Comparison of ENCODE assay signal across 1 cellular context in the genomic region with DNA sequence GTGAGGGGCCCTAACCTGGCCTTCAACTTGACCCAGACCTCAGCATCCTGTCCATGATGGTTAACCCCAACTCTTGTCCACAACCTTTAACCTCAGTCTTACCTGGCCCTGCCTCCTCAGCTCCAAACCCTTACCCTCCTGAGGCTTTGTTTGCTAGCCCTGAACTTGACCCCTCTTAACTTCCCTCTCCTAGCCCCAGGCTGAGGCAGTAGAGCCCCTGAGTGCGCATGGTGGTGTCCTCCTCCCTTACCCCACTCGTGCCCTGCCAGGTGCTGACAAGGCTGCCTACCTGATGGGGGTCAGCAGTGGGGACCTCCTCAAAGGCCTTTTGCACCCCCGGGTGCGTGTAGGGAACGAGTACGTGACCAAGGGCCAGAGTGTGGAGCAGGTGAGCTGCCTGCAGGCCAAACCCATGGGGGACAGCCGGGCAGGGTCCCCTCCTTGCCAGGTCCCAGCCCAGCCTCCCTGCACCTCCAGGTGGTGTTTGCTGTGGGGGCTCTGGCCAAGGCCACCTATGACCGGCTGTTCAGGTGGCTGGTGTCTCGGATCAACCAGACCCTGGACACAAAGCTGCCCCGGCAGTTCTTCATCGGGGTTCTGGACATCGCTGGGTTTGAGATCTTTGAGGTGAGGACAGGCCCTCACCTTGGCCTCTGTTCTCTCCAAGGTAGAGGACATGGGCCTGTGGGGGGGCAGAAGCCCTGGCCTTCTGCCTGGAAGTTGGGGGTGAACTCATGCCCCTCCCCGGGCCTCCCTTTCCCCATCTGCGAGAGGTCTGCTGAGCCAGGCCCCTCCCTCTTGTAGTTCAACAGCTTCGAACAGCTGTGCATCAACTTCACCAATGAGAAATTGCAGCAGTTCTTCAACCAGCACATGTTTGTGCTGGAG.
TF ChIP-seq lines count a peak whose summit lies in the region.

No MANE protein-coding gene starts in this region.

TF ChIP-seq in HepG2, 621 proteins besides CTCF, POLR2A, EP300 and RAD21 (continued from another document):
- TF ChIP-seq, protein P1, sequence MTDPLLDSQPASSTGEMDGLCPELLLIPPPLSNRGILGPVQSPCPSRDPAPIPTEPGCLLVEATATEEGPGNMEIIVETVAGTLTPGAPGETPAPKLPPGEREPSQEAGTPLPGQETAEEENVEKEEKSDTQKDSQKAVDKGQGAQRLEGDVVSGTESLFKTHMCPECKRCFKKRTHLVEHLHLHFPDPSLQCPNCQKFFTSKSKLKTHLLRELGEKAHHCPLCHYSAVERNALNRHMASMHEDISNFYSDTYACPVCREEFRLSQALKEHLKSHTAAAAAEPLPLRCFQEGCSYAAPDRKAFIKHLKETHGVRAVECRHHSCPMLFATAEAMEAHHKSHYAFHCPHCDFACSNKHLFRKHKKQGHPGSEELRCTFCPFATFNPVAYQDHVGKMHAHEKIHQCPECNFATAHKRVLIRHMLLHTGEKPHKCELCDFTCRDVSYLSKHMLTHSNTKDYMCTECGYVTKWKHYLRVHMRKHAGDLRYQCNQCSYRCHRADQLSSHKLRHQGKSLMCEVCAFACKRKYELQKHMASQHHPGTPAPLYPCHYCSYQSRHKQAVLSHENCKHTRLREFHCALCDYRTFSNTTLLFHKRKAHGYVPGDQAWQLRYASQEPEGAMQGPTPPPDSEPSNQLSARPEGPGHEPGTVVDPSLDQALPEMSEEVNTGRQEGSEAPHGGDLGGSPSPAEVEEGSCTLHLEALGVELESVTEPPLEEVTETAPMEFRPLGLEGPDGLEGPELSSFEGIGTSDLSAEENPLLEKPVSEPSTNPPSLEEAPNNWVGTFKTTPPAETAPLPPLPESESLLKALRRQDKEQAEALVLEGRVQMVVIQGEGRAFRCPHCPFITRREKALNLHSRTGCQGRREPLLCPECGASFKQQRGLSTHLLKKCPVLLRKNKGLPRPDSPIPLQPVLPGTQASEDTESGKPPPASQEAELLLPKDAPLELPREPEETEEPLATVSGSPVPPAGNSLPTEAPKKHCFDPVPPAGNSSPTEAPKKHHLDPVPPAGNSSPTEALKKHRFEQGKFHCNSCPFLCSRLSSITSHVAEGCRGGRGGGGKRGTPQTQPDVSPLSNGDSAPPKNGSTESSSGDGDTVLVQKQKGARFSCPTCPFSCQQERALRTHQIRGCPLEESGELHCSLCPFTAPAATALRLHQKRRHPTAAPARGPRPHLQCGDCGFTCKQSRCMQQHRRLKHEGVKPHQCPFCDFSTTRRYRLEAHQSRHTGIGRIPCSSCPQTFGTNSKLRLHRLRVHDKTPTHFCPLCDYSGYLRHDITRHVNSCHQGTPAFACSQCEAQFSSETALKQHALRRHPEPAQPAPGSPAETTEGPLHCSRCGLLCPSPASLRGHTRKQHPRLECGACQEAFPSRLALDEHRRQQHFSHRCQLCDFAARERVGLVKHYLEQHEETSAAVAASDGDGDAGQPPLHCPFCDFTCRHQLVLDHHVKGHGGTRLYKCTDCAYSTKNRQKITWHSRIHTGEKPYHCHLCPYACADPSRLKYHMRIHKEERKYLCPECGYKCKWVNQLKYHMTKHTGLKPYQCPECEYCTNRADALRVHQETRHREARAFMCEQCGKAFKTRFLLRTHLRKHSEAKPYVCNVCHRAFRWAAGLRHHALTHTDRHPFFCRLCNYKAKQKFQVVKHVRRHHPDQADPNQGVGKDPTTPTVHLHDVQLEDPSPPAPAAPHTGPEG (CRISPR knock-in tag; IDR thresholded peaks at IDR 0.05) = no peak
